In genomic region chr10:75772153-75772887, GRCh38 we compare ENCODE assay signal across 8 cellular contexts.
DNase-seq lines count a peak whose midpoint lies in the region; ATAC-seq and TF ChIP-seq lines count a peak whose summit lies in the region.

No MANE protein-coding gene starts in this region.

- H3K79me2 ChIP-seq in KMS-11 (ENCODE audit: insufficient read depth, low read depth), result no peaks in the 10 kb centered on the region

- no peaks in the 10 kb centered on the region for H3K36me3 Mint-ChIP-seq in activated T-cell treated with anti-CD3 and anti-CD28 coated beads, Interleukin-2, amount 50 U/mL, for 72 hours (ENCODE audit: insufficient read depth in 2 of 2)
- peaks cover 6% of the 10 kb centered on the region for H3K36me3 Mint-ChIP-seq in central memory CD8-positive, alpha-beta T cell (ENCODE audit: insufficient read depth)

- H3K9me3 Mint-ChIP-seq in activated T-cell treated with anti-CD3 and anti-CD28 coated beads, Interleukin-2, amount 50 U/mL, for 72 hours, result no peaks in the 10 kb centered on the region
- no peaks in the 10 kb centered on the region for H3K9me3 Mint-ChIP-seq in central memory CD8-positive, alpha-beta T cell

- peaks cover 6% of the 10 kb centered on the region for H3K27me3 Mint-ChIP-seq in activated T-cell treated with anti-CD3 and anti-CD28 coated beads, Interleukin-2, amount 50 U/mL, for 72 hours (ENCODE audit: low read depth)
- peaks cover 7% of the 10 kb centered on the region for H3K27me3 Mint-ChIP-seq in central memory CD8-positive, alpha-beta T cell

- peak overlapping the region; percentile 3 for H2AFZ ChIP-seq in KMS-11 (ENCODE audit: low read depth)

- H3K4me1 Mint-ChIP-seq in activated T-cell treated with anti-CD3 and anti-CD28 coated beads, Interleukin-2, amount 50 U/mL, for 72 hours (ENCODE audit: low read depth), result peaks cover 25% of the 10 kb centered on the region
- H3K4me1 Mint-ChIP-seq in central memory CD8-positive, alpha-beta T cell, result peaks cover 24% of the 10 kb centered on the region

- H3K27ac ChIP-seq in KMS-11, result peak overlapping the region; percentile 66
- peak overlapping the region in 12 of 21 experiments; percentile 5 to 78 (median 36) for H3K27ac ChIP-seq in skin epidermis

- peak overlapping the region; percentile 68 to 80 for H3K4me3 Mint-ChIP-seq in activated T-cell treated with anti-CD3 and anti-CD28 coated beads, Interleukin-2, amount 50 U/mL, for 72 hours
- peak overlapping the region; percentile 52 for H3K4me3 Mint-ChIP-seq in central memory CD8-positive, alpha-beta T cell

- H3K4me3 ChIP-seq in KMS-11 (IDR thresholded peaks at IDR 0.05; ENCODE audit: insufficient read depth, low read depth, low read length), result no peak overlapping the region
- H3K4me3 ChIP-seq in skin epidermis, result peak overlapping the region in 2 of 7 experiments; percentile 8 to 24

- H4K20me1 ChIP-seq in KMS-11 (ENCODE audit: insufficient read depth), result no peaks in the 10 kb centered on the region

- peak overlapping the region; percentile 26; the same call in 1 of the 2 replicates for H3K9ac ChIP-seq in KMS-11

- H3K4me1 ChIP-seq in KMS-11 (ENCODE audit: low read depth, poor library complexity, severe bottlenecking), result peaks cover 24% of the 10 kb centered on the region

- peak overlapping the region; percentile 93 for H3K4me2 ChIP-seq in KMS-11

- DNase-seq in activated T-cell treated with anti-CD3 and anti-CD28 coated beads, Interleukin-2, amount 50 U/mL, for 72 hours, result no peak
- DNase-seq in activated T-cell treated with anti-CD3 and anti-CD28 coated beads, Interleukin-2, amount 50 U/mL, for 48 hours, result no peak
- no peak for DNase-seq in central memory CD8-positive, alpha-beta T cell (ENCODE audit: low spot score in 2 of 2)
- DNase-seq in activated effector memory CD4-positive, alpha-beta T cell treated with anti-CD3 and anti-CD28 coated beads, Interleukin-2, amount 50 U/mL, for 16 hours, result no peak
- no peak for DNase-seq in activated CD4-positive, alpha-beta T cell treated with anti-CD3 and anti-CD28 coated beads for 1 hour

- H3K27ac Mint-ChIP-seq in activated T-cell treated with anti-CD3 and anti-CD28 coated beads, Interleukin-2, amount 50 U/mL, for 72 hours, result peak overlapping the region; percentile 35
- H3K27ac Mint-ChIP-seq in central memory CD8-positive, alpha-beta T cell (ENCODE audit: low read depth), result peak overlapping the region; percentile 54

- no peak for ATAC-seq in activated T-cell treated with anti-CD3 and anti-CD28 coated beads, Interleukin-2, amount 50 U/mL, for 72 hours (replicated peaks in 1 of 2)
- no peak for ATAC-seq in central memory CD8-positive, alpha-beta T cell (replicated peaks; ENCODE audit: extremely low read depth, poor library complexity, severe bottlenecking)
- no peak for ATAC-seq in HG03135 (IDR thresholded peaks at IDR 0.05; ENCODE audit: unreplicated experiment)

- no peak for TF ChIP-seq CTCF in KMS-11 (conservative IDR thresholded peaks at IDR 0.05; ENCODE audit: low read depth, low read length)

- H3K27me3 ChIP-seq in KMS-11 (ENCODE audit: insufficient read depth, low read depth), result no peaks in the 10 kb centered on the region

- H3K36me3 ChIP-seq in KMS-11 (ENCODE audit: insufficient read depth), result no peaks in the 10 kb centered on the region
